ENCODE assay signal across 9 cellular contexts in the genomic region with DNA sequence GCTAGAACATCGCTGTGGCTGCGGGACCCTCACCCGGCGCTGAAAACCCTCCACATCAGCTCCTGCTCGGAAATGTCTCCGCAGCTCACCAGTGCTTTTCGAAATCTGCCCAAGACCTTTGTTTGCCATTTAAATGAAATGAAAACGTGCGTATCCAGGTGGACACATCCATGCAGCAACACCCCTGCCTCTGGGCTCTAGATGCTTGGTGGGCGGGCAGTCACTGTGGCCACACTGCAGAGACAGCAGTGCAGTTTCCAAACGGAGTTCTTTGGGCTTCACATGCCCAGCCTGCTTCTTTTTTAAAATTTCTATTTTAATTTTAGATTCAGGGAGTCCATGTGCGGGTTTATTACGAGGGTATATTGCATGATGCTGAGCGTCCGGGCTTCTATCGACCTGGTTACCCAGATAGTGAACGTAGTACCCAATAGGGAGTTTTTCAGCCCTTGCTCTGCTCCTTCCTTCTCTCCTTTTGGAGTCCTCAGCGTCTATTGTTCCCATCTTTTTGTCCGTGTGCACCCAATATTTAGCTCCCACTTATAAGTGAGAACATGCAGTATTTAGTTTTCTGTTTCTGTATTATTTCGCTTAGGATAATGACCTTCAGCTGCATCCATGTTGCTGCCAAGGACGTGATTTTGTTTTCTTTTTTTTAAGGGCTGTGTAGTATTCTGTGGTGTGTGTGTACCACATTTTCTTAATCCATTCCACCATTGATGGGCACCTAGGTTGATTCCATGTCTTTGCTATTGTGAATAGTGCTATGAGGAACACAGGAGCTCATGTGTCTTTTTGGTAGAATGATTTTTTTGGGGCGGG. TPM values are rescaled to one million over a fixed set of nuclear protein-coding genes. Genes with fewer than 3 reads are reported as not detected.
DNase-seq lines count a peak whose midpoint lies in the region; ATAC-seq and TF ChIP-seq lines count a peak whose summit lies in the region.
"Had no signal": no experiment of that assay in that cellular context is flagged by ENCODE, and none has a peak within 500 bp of the region (broad histone marks: within the 10 kb centered on the region; RNA-seq: fewer than 3 reads in every experiment).

No MANE protein-coding gene starts in this region.

- peak overlapping the region; percentile 97 for H3K4me3 ChIP-seq in HAP-1
- peak overlapping the region in 3 of 4 donors; percentile 27 to 52 (median 50) for H3K4me3 ChIP-seq in Peyer's patch
- peak overlapping the region; percentile 19 for H3K4me3 ChIP-seq in hepatocyte
- peak overlapping the region; percentile 57 to 84 (median 72) for H3K4me3 ChIP-seq in skeletal muscle tissue (ENCODE audit: low read length in 3 of 3)
- no peak overlapping the region for H3K4me3 ChIP-seq in mucosa of descending colon
- H3K4me3 ChIP-seq: PC-9 had no signal

- no peak overlapping the region for H3K27ac ChIP-seq in Peyer's patch
- peak overlapping the region; percentile 94 for H3K27ac ChIP-seq in hepatocyte
- H3K27ac ChIP-seq in skeletal muscle tissue (ENCODE audit: low read depth, low read length): no peak overlapping the region
- H3K27ac ChIP-seq: PC-9 had no signal

- H3K27me3 ChIP-seq in HAP-1 (ENCODE audit: low read depth): no peaks in the 10 kb centered on the region
- H3K27me3 ChIP-seq in Peyer's patch: peaks cover 5 to 35% of the 10 kb centered on the region in 2 donors
- peaks cover 50% of the 10 kb centered on the region for H3K27me3 ChIP-seq in hepatocyte
- H3K27me3 ChIP-seq in skeletal muscle tissue (ENCODE audit: control insufficient read depth in 3 of 3, insufficient read depth in 3 of 3, low read length in 3 of 3): peaks cover 61 to 79% (median 71%) of the 10 kb centered on the region in 3 donors

- no peaks in the 10 kb centered on the region for H3K79me2 ChIP-seq in hepatocyte

- peak overlapping the region; percentile 81 for H3K4me2 ChIP-seq in hepatocyte
- H3K4me2 ChIP-seq: PC-9 had no signal

- peak in 1 of 2 experiments; percentile 56 for DNase-seq in HAP-1 (ENCODE audit: low spot score in 2 of 2)
- DNase-seq in Peyer's patch: no peak
- no peak for DNase-seq in hepatocyte (ENCODE audit: low spot score)
- no peak for DNase-seq in mucosa of descending colon
- no peak for DNase-seq in kidney glomerular epithelial cell (lab: John Stamatoyannopoulos, UW)
- no peak for DNase-seq in NCI-H187 treated with DMSO at 0.1 percent for 48 hours (lab: John Stamatoyannopoulos, UW)

- peaks cover 45% of the 10 kb centered on the region for H3K4me1 ChIP-seq in HAP-1
- peaks cover 5 to 43% (median 36%) of the 10 kb centered on the region in 4 donors for H3K4me1 ChIP-seq in Peyer's patch
- H3K4me1 ChIP-seq in hepatocyte (ENCODE audit: insufficient read depth): peaks cover 14% of the 10 kb centered on the region
- H3K4me1 ChIP-seq in skeletal muscle tissue (ENCODE audit: control insufficient read depth in 3 of 3, insufficient read depth in 3 of 3, low read length in 3 of 3): peaks cover 27 to 38% (median 35%) of the 10 kb centered on the region in 3 donors
- peaks cover 37% of the 10 kb centered on the region for H3K4me1 ChIP-seq in mucosa of descending colon (ENCODE audit: low read depth)

- no peak for TF ChIP-seq POLR2A in Peyer's patch (IDR thresholded peaks at IDR 0.05)

- ATAC-seq in GM19455 (IDR thresholded peaks at IDR 0.05; ENCODE audit: unreplicated experiment): no peak
- ATAC-seq in mucosa of descending colon: no peak

- H3K9me3 ChIP-seq in HAP-1 (no peaks in the 10 kb centered on the region), Peyer's patch (no peaks in the 10 kb centered on the region), hepatocyte (ENCODE audit: low read depth) (no peaks in the 10 kb centered on the region), skeletal muscle tissue (ENCODE audit: control insufficient read depth in 3 of 3, low read length in 3 of 3) (no peaks in the 10 kb centered on the region), mucosa of descending colon (no peaks in the 10 kb centered on the region)

- H3K9ac ChIP-seq in skeletal muscle tissue (ENCODE audit: low read depth in 1 of 3, low read length in 3 of 3): peak overlapping the region in 2 of 3 donors; percentile 28 to 70

- intact Hi-C loops in mucosa of descending colon (cut with DNase I, micrococcal nuclease): no loop called here

- H4K20me1 ChIP-seq in hepatocyte (ENCODE audit: insufficient read depth, poor library complexity, severe bottlenecking): no peaks in the 10 kb centered on the region

- H3K36me3 ChIP-seq in HAP-1 (replicated peaks) (0 out of 2 replicates have a peak, but pooled peaks cover 1% of the 10 kb centered on the region), Peyer's patch (no peaks in the 10 kb centered on the region), hepatocyte (replicated peaks; ENCODE audit: insufficient read depth, low read depth) (no peaks in the 10 kb centered on the region), skeletal muscle tissue (ENCODE audit: control insufficient read depth in 3 of 3, insufficient read depth in 3 of 3, low read length in 3 of 3) (no peaks in the 10 kb centered on the region), mucosa of descending colon (ENCODE audit: low read depth) (no peaks in the 10 kb centered on the region)

- H3K9me2 ChIP-seq in hepatocyte (replicated peaks; ENCODE audit: insufficient read depth): no peaks in the 10 kb centered on the region

- in situ Hi-C loops in HAP-1 (cut with MboI; ENCODE audit: low sequenced_read_pairs): no loop called here

- 18% methylated on average over 22 of the region's 22 CpGs for WGBS in hepatocyte (ENCODE audit: low lambda C conversion rate, missing lambda C conversion rate)

- TF ChIP-seq CTCF in Peyer's patch (IDR thresholded peaks at IDR 0.05) (no peak), hepatocyte (IDR thresholded peaks at IDR 0.05; ENCODE audit: poor library complexity) (no peak), mucosa of descending colon (IDR thresholded peaks at IDR 0.05) (no peak)

- peak overlapping the region; percentile 83 for H2AFZ ChIP-seq in hepatocyte
- H2AFZ ChIP-seq: PC-9 had no signal

RNA-seq across cellular contexts. Expression of gene TUBB2B, which starts 4.8 kb away (rescaled TPM):
- 1 to 10 TPM; 2.4 to 7.4 (median 4.5) TPM for total RNA-seq in Peyer's patch
- 72.0 and 72.2 TPM in 2 replicates for total RNA-seq in hepatocyte
- polyA plus RNA-seq in hepatocyte: 31.2 and 36.4 TPM in 2 replicates
- 104 TPM for total RNA-seq in skeletal muscle tissue
- 10 to 100 TPM in 1 of 3 donors, 1 to 10 TPM in 1, under 1 TPM in 1; 0.87 to 18.5 (median 3.6) TPM for total RNA-seq in mucosa of descending colon

RNA-seq across cellular contexts. Expression of gene PSMG4, which starts 26.5 kb away (rescaled TPM):
- total RNA-seq in Peyer's patch (10 to 100 TPM in 3 of 4 donors, 1 to 10 TPM in 1; 6.6 to 16.8 (median 15.9) TPM), hepatocyte (8.1 and 15.5 TPM in 2 replicates), skeletal muscle tissue (16.7 TPM), mucosa of descending colon (10 to 100 TPM; 14.8 to 19.8 (median 16.2) TPM)
- polyA plus RNA-seq in hepatocyte: 26.4 and 28.1 TPM in 2 replicates
